Comparison of ENCODE assay signal across 8 cellular contexts in genomic region chr2:161414385-161415040, GRCh38. TPM values are rescaled to one million over a fixed set of nuclear protein-coding genes. Genes with fewer than 3 reads are reported as not detected.
A peak's percentile ranks its signal among the peaks of the same experiment; 100 is the strongest.
DNase-seq lines count a peak whose midpoint lies in the region; ATAC-seq and TF ChIP-seq lines count a peak whose summit lies in the region.

No MANE protein-coding gene starts in this region.

- peak overlapping the region; percentile 30 for H3K4me3 ChIP-seq in astrocyte of the spinal cord (ENCODE audit: low read depth, low read length)
- peak overlapping the region; percentile 11 to 69 (median 39) for H3K4me3 ChIP-seq in spleen

- H3K36me3 Mint-ChIP-seq in T-helper 1 cell treated with Interleukin-12 subunit alpha and Interleukin-12 subunit beta and Interleukin-4 antibody, amounts not matched to agents 30 μg/mL and 1 μg/mL, for 36 hours (ENCODE audit: low read depth) = peaks cover 24% of the 10 kb centered on the region
- H3K36me3 Mint-ChIP-seq in H9 (ENCODE audit: insufficient read depth in 1 of 3, low read depth in 3 of 3) = peaks cover 2 to 7% (median 4%) of the 10 kb centered on the region in 3 experiments; a peak in 2 of 7 replicates
- peaks cover 4 to 16% (median 11%) of the 10 kb centered on the region in 3 donors for H3K36me3 Mint-ChIP-seq in immature natural killer cell

- peaks cover 47% of the 10 kb centered on the region for H3K4me1 Mint-ChIP-seq in T-helper 1 cell treated with Interleukin-12 subunit alpha and Interleukin-12 subunit beta and Interleukin-4 antibody, amounts not matched to agents 30 μg/mL and 1 μg/mL, for 36 hours (ENCODE audit: low read depth)
- peaks cover 46 to 59% of the 10 kb centered on the region in 2 experiments for H3K4me1 Mint-ChIP-seq in H9
- H3K4me1 Mint-ChIP-seq in immature natural killer cell = peaks cover 25 to 54% of the 10 kb centered on the region in 2 donors

- ATAC-seq in HG02763 (IDR thresholded peaks at IDR 0.05; ENCODE audit: unreplicated experiment) = no peak

- H3K23ac ChIP-seq in H9 (ENCODE audit: insufficient read length, low read depth, low read length) = no peak overlapping the region

- peaks cover 56% of the 10 kb centered on the region for H3K27me3 Mint-ChIP-seq in T-helper 1 cell treated with Interleukin-12 subunit alpha and Interleukin-12 subunit beta and Interleukin-4 antibody, amounts not matched to agents 30 μg/mL and 1 μg/mL, for 36 hours (ENCODE audit: low read depth)
- H3K27me3 Mint-ChIP-seq in H9 (ENCODE audit: low read depth) (peaks cover 77% of the 10 kb centered on the region), immature natural killer cell (ENCODE audit: low read depth in 3 of 3) (peaks cover 21 to 38% (median 32%) of the 10 kb centered on the region in 3 donors)

- H3K36me3 ChIP-seq in spleen = peaks cover 0 to 20% (median 0%) of the 10 kb centered on the region in 6 donors

- no peak overlapping the region for H3K27ac Mint-ChIP-seq in T-helper 1 cell treated with Interleukin-12 subunit alpha and Interleukin-12 subunit beta and Interleukin-4 antibody, amounts not matched to agents 30 μg/mL and 1 μg/mL, for 36 hours
- H3K27ac Mint-ChIP-seq in H9 = no peak overlapping the region
- no peak overlapping the region for H3K27ac Mint-ChIP-seq in immature natural killer cell

- H3K79me1 ChIP-seq in H9 (ENCODE audit: insufficient read depth, low read depth, low read length, poor library complexity, severe bottlenecking) = no peaks in the 10 kb centered on the region

- no peak for TF ChIP-seq POLR2A in spleen (IDR thresholded peaks at IDR 0.05)

- no peaks in the 10 kb centered on the region for H4K20me1 ChIP-seq in H9 (ENCODE audit: control insufficient read depth, insufficient read depth, insufficient read length)

- H3K56ac ChIP-seq in H9 (ENCODE audit: insufficient read length, low read depth, low read length) = no peak overlapping the region

- peak overlapping the region; percentile 89 for H3K4me2 ChIP-seq in H9 (ENCODE audit: insufficient read depth, insufficient read length, low read length)

- H3K18ac ChIP-seq in H9 (ENCODE audit: insufficient read length, low read depth, low read length) = no peak overlapping the region

- no peak overlapping the region; the same call in 1 of the 2 replicates for H3K14ac ChIP-seq in H9 (ENCODE audit: insufficient read depth, low read length)

- in situ Hi-C loops in astrocyte of the spinal cord (cut with HindIII; ENCODE audit: low sequenced_read_pairs) = no loop called here

- H3K4ac ChIP-seq in H9 (ENCODE audit: low read depth, low read length) = no peak overlapping the region

- no peak overlapping the region for H2BK15ac ChIP-seq in H9 (ENCODE audit: low read depth, low read length)

- DNase-seq in T-helper 1 cell (no peak), H9 (peak; percentile 67), NCI-H226 (peak; percentile 48), astrocyte of the spinal cord (ENCODE audit: low read depth, low spot score) (peak; percentile 29), immature natural killer cell (no peak), spleen (peak; percentile 76)

- no peaks in the 10 kb centered on the region for H3K79me2 ChIP-seq in H9 (ENCODE audit: insufficient read depth, low read length)

- no peak overlapping the region for H2BK120ac ChIP-seq in H9 (ENCODE audit: low read depth, low read length, poor library complexity, severe bottlenecking)

- TF ChIP-seq CTCF in H9 (conservative IDR thresholded peaks at IDR 0.05) (peak; percentile 33; the same call in 2 of the 3 replicates), astrocyte of the spinal cord (IDR thresholded peaks at IDR 0.05; ENCODE audit: low read depth, low read length) (no peak), spleen (IDR thresholded peaks at IDR 0.05 in 8 of 11, conservative IDR thresholded peaks at IDR 0.05 in 3 of 11) (no peak)

- H3K27ac ChIP-seq in H9 (ENCODE audit: insufficient read length, low read depth, low read length) = no peak overlapping the region
- no peak overlapping the region for H3K27ac ChIP-seq in spleen

- H4K8ac ChIP-seq in H9 (replicated peaks; ENCODE audit: insufficient read length, low read depth, low read length) = no peak overlapping the region

- H3K4me3 Mint-ChIP-seq in T-helper 1 cell treated with Interleukin-12 subunit alpha and Interleukin-12 subunit beta and Interleukin-4 antibody, amounts not matched to agents 30 μg/mL and 1 μg/mL, for 36 hours = peak overlapping the region; percentile 73
- peak overlapping the region; percentile 55 to 78 for H3K4me3 Mint-ChIP-seq in H9
- H3K4me3 Mint-ChIP-seq in immature natural killer cell = peak overlapping the region; percentile 61 to 82 (median 77)

- H2BK5ac ChIP-seq in H9 (ENCODE audit: insufficient read length, low read length) = no peak overlapping the region

- no peak overlapping the region for H2AFZ ChIP-seq in H9 (ENCODE audit: low read length)

- no peak overlapping the region for H3K9ac ChIP-seq in H9 (ENCODE audit: extremely low read depth, insufficient read length, low read length)

- H3K27me3 ChIP-seq in H9 (ENCODE audit: insufficient read depth, low read length) (peaks cover 52% of the 10 kb centered on the region), spleen (replicated peaks in 1 of 7) (peaks cover 0 to 63% (median 62%) of the 10 kb centered on the region in 7 donors)

- H3K9me3 ChIP-seq in H9 (ENCODE audit: control insufficient read depth, low read depth, low read length) (no peaks in the 10 kb centered on the region), spleen (no peaks in the 10 kb centered on the region)

- no peak overlapping the region for H4K5ac ChIP-seq in H9 (ENCODE audit: insufficient read length, low read depth, low read length)

- H3K23me2 ChIP-seq in H9 (ENCODE audit: insufficient read length, low read depth, low read length, poor library complexity, severe bottlenecking) = peaks cover 11% of the 10 kb centered on the region

- no peak overlapping the region for H3T11ph ChIP-seq in H9 (ENCODE audit: low read length)

- no peak overlapping the region for H4K91ac ChIP-seq in H9 (ENCODE audit: insufficient read length, low read depth, low read length)

- no CpG with 5 or more reads among the region's 62 CpGs for WGBS in H9 (ENCODE audit: extremely low coverage, insufficient read length, low lambda C conversion rate)
- WGBS in spleen, 5 donors = 1 to 7% (median 3%) methylated on average over 43 to 62 of the region's 62 CpGs

- no peak overlapping the region for H2BK20ac ChIP-seq in H9 (ENCODE audit: low read depth, low read length, poor library complexity, severe bottlenecking)

- intact Hi-C loops in spleen (cut with DNase I; ENCODE audit: low total_unique reads) = no loop called here

- no peak overlapping the region for H2AK5ac ChIP-seq in H9 (ENCODE audit: insufficient read length, low read length)

- no peak overlapping the region for H2BK12ac ChIP-seq in H9 (ENCODE audit: insufficient read length, low read depth, low read length)

- no peaks in the 10 kb centered on the region for H3K9me3 Mint-ChIP-seq in T-helper 1 cell treated with Interleukin-12 subunit alpha and Interleukin-12 subunit beta and Interleukin-4 antibody, amounts not matched to agents 30 μg/mL and 1 μg/mL, for 36 hours
- H3K9me3 Mint-ChIP-seq in H9 (peaks cover 3 to 4% of the 10 kb centered on the region in 2 experiments; a peak in 2 of 5 replicates), immature natural killer cell (no peaks in the 10 kb centered on the region)

- H3K4me1 ChIP-seq in H9 (ENCODE audit: insufficient read depth, low read length) = peaks cover 5% of the 10 kb centered on the region; the same call in 1 of the 2 replicates
- H3K4me1 ChIP-seq in spleen = peaks cover 17 to 58% (median 51%) of the 10 kb centered on the region in 6 donors

RNA-seq across cellular contexts. Expression of gene TBR1, which starts 1.6 kb away (rescaled TPM):
- 0.24 TPM in 1 of 2 replicates, not detected in the other for total RNA-seq in H9 (2021)
- polyA plus RNA-seq in immature natural killer cell = not detected
- total RNA-seq in spleen = under 1 TPM in 1 of 7 donors, not detected in 6; 0.17 TPM
- polyA plus RNA-seq in spleen = under 1 TPM in 1 of 3 donors, not detected in 2; 0.03 TPM

Comparison
In these comparisons a context has a peak if more than half of its experiments do, and no peak if none do; other contexts are left out.
1. DNase-seq: peak in H9 (single experiment), NCI-H226 (single experiment), astrocyte of the spinal cord (single experiment) and spleen (single experiment); none in T-helper 1 cell (0 of 5) and immature natural killer cell (0 of 3).
2. Peak in every context shown above with its lines, with median percentiles within 50 percentile points of each other: H3K4me3 Mint-ChIP-seq.